In genomic region chr19:50402544-50403301, GRCh38 we compare ENCODE assay signal across 21 cellular contexts. TPM values are rescaled to one million over a fixed set of nuclear protein-coding genes. Genes with fewer than 3 reads are reported as not detected.
DNase-seq lines count a peak whose midpoint lies in the region; ATAC-seq, FAIRE-seq and TF ChIP-seq lines count a peak whose summit lies in the region.
"Had no signal": no experiment of that assay in that cellular context is flagged by ENCODE, and none has a peak within 500 bp of the region (broad histone marks: within the 10 kb centered on the region; RNA-seq: fewer than 3 reads in every experiment).

No MANE protein-coding gene starts in this region.

- H3K36me3 ChIP-seq in body of pancreas (replicated peaks in 1 of 2; ENCODE audit: insufficient read depth in 1 of 2, low read depth in 2 of 2) (no peaks in the 10 kb centered on the region), HepG2 (replicated peaks in 1 of 2; ENCODE audit: control insufficient read depth in 1 of 2, insufficient read depth in 2 of 2, low read length in 2 of 2) (peaks cover 12 to 16% of the 10 kb centered on the region in 2 experiments; a peak in 3 of 5 replicates), upper lobe of right lung (peaks cover 10% of the 10 kb centered on the region)

- no peaks in the 10 kb centered on the region for H3K9me3 ChIP-seq in body of pancreas
- H3K9me3 ChIP-seq in HepG2 (ENCODE audit: low read length) = no peaks in the 10 kb centered on the region
- no peaks in the 10 kb centered on the region for H3K9me3 ChIP-seq in upper lobe of right lung
- H3K9me3 ChIP-seq: BLaER1 treated with 17β-estradiol and CSF1 and Interleukin-3, amounts not matched to agents 10 nM and 100 nM had no signal

- H3K4me3 ChIP-seq in body of pancreas = no peak overlapping the region
- H3K4me3 ChIP-seq in HepG2 (replicated peaks in 1 of 3; ENCODE audit: insufficient read depth in 1 of 3, low read depth in 2 of 3, low read length in 3 of 3) = no peak overlapping the region
- H3K4me3 ChIP-seq in upper lobe of right lung = no peak overlapping the region
- H3K4me3 ChIP-seq: BLaER1 treated with 17β-estradiol and CSF1 and Interleukin-3, amounts not matched to agents 10 nM and 100 nM had no signal

- no peak overlapping the region for H3K4me3 Mint-ChIP-seq in activated CD8-positive, alpha-beta T cell treated with anti-CD3 and anti-CD28 coated beads, Interleukin-2, amount 10 ng/mL, durations not matched to agents 7 days and 5 days
- no peak overlapping the region for H3K4me3 Mint-ChIP-seq in activated CD8-positive, alpha-beta T cell treated with anti-CD3 and anti-CD28 coated beads for 36 hours
- no peak overlapping the region for H3K4me3 Mint-ChIP-seq in activated T-helper 17 cell treated with anti-CD3 and anti-CD28 coated beads, Interleukin-2, amount 50 U/mL, for 72 hours
- H3K4me3 Mint-ChIP-seq: B cell; CD8-positive, alpha-beta T cell had no signal

- WGBS in body of pancreas, 2 donors = 93 to 96% methylated on average over 8 to 40 of the region's 41 CpGs
- 94% methylated on average over 19 of the region's 41 CpGs for WGBS in HepG2 (ENCODE audit: low lambda C conversion rate)

- H3K4me2 ChIP-seq in HepG2 (ENCODE audit: low read depth, low read length) = no peak overlapping the region
- H3K4me2 ChIP-seq: BLaER1 treated with 17β-estradiol and CSF1 and Interleukin-3, amounts not matched to agents 10 nM and 100 nM had no signal

- CTCF ChIA-PET in activated CD8-positive, alpha-beta T cell treated with anti-CD3 and anti-CD28 coated beads, Interleukin-2, amount 10 ng/mL, durations not matched to agents 7 days and 5 days (lab: Charles Lee) = no interaction called here
- CTCF ChIA-PET in activated CD8-positive, alpha-beta T cell treated with anti-CD3 and anti-CD28 coated beads for 36 hours (lab: Charles Lee) = no interaction called here
- CTCF ChIA-PET in HepG2 (lab: Yijun Ruan, JAX; ENCODE audit: low intra/inter-chr PET ratio, low total read pairs) = no interaction called here

- no peak for TF ChIP-seq RAD21 in HepG2 (CRISPR knock-in tag; IDR thresholded peaks at IDR 0.05)

- no peak for TF ChIP-seq CTCF in activated CD8-positive, alpha-beta T cell treated with anti-CD3 and anti-CD28 coated beads for 36 hours (IDR thresholded peaks at IDR 0.05)
- TF ChIP-seq CTCF in body of pancreas (IDR thresholded peaks at IDR 0.05) (no peak), HepG2 (CRISPR knock-in tag; IDR thresholded peaks at IDR 0.05) (no peak), upper lobe of right lung (IDR thresholded peaks at IDR 0.05) (no peak)

- no peaks in the 10 kb centered on the region for H3K9me3 Mint-ChIP-seq in activated CD8-positive, alpha-beta T cell treated with anti-CD3 and anti-CD28 coated beads, Interleukin-2, amount 10 ng/mL, durations not matched to agents 7 days and 5 days (ENCODE audit: insufficient read depth)
- H3K9me3 Mint-ChIP-seq in activated CD8-positive, alpha-beta T cell treated with anti-CD3 and anti-CD28 coated beads for 36 hours = no peaks in the 10 kb centered on the region
- H3K9me3 Mint-ChIP-seq in activated T-helper 17 cell treated with anti-CD3 and anti-CD28 coated beads, Interleukin-2, amount 50 U/mL, for 72 hours = no peaks in the 10 kb centered on the region
- H3K9me3 Mint-ChIP-seq: CD8-positive, alpha-beta T cell had no signal

- no peaks in the 10 kb centered on the region for H3K4me1 Mint-ChIP-seq in activated CD8-positive, alpha-beta T cell treated with anti-CD3 and anti-CD28 coated beads, Interleukin-2, amount 10 ng/mL, durations not matched to agents 7 days and 5 days (ENCODE audit: low read depth)
- no peaks in the 10 kb centered on the region for H3K4me1 Mint-ChIP-seq in activated CD8-positive, alpha-beta T cell treated with anti-CD3 and anti-CD28 coated beads for 36 hours (ENCODE audit: low read depth)
- peaks cover 5% of the 10 kb centered on the region for H3K4me1 Mint-ChIP-seq in activated T-helper 17 cell treated with anti-CD3 and anti-CD28 coated beads, Interleukin-2, amount 50 U/mL, for 72 hours
- H3K4me1 Mint-ChIP-seq: B cell had no signal

- H3K4me1 ChIP-seq in body of pancreas (no peaks in the 10 kb centered on the region), HepG2 (ENCODE audit: insufficient read depth, low read length) (peaks cover 8% of the 10 kb centered on the region), upper lobe of right lung (no peaks in the 10 kb centered on the region)

- H3K27ac Mint-ChIP-seq in activated CD8-positive, alpha-beta T cell treated with anti-CD3 and anti-CD28 coated beads, Interleukin-2, amount 10 ng/mL, durations not matched to agents 7 days and 5 days = peak overlapping the region; percentile 33
- no peak overlapping the region for H3K27ac Mint-ChIP-seq in activated CD8-positive, alpha-beta T cell treated with anti-CD3 and anti-CD28 coated beads for 36 hours
- H3K27ac Mint-ChIP-seq in activated T-helper 17 cell treated with anti-CD3 and anti-CD28 coated beads, Interleukin-2, amount 50 U/mL, for 72 hours = no peak overlapping the region
- H3K27ac Mint-ChIP-seq: B cell; CD8-positive, alpha-beta T cell had no signal

- no peak for FAIRE-seq in HepG2 (lab: Jason Lieb, UNC)
- FAIRE-seq: G401.6, GM12891 had no signal

- POLR2A ChIA-PET in activated CD8-positive, alpha-beta T cell treated with anti-CD3 and anti-CD28 coated beads, Interleukin-2, amount 10 ng/mL, durations not matched to agents 7 days and 5 days (lab: Charles Lee) = no interaction called here
- POLR2A ChIA-PET in activated CD8-positive, alpha-beta T cell treated with anti-CD3 and anti-CD28 coated beads for 36 hours (lab: Charles Lee) = interaction anchor here (0.5 kb wide), 1 partner anchor 13 kb away, joined by 3 read pairs; no protein-coding TSS in a partner anchor
- POLR2A ChIA-PET in HepG2 (lab: Yijun Ruan, JAX) = no interaction called here

- TF ChIP-seq EP300 in HepG2 (IDR thresholded peaks at IDR 0.05; ENCODE audit: low read depth in 2 of 2, low read length in 2 of 2) (no peak), HepG2 (CRISPR knock-in tag; IDR thresholded peaks at IDR 0.05; ENCODE audit: borderline replicate concordance) (no peak)

- H3K36me3 Mint-ChIP-seq in activated CD8-positive, alpha-beta T cell treated with anti-CD3 and anti-CD28 coated beads, Interleukin-2, amount 10 ng/mL, durations not matched to agents 7 days and 5 days (ENCODE audit: low read depth) = peaks cover 36% of the 10 kb centered on the region
- peaks cover 35% of the 10 kb centered on the region for H3K36me3 Mint-ChIP-seq in activated CD8-positive, alpha-beta T cell treated with anti-CD3 and anti-CD28 coated beads for 36 hours (ENCODE audit: low read depth)
- peaks cover 65% of the 10 kb centered on the region for H3K36me3 Mint-ChIP-seq in activated T-helper 17 cell treated with anti-CD3 and anti-CD28 coated beads, Interleukin-2, amount 50 U/mL, for 72 hours (ENCODE audit: low read depth)

- in situ Hi-C loops in HepG2 (cut with HindIII; ENCODE audit: extremely low pct_ligation_motif_present, low pct_unique_long_range_greater_than_20kb) = no loop called here

- H3K9ac ChIP-seq in HepG2 (ENCODE audit: insufficient read depth, low read depth, low read length) = no peak overlapping the region
- H3K9ac ChIP-seq: BLaER1 treated with 17β-estradiol and CSF1 and Interleukin-3, amounts not matched to agents 10 nM and 100 nM had no signal

- no peak for ATAC-seq in activated CD8-positive, alpha-beta T cell treated with anti-CD3 and anti-CD28 coated beads, Interleukin-2, amount 10 ng/mL, durations not matched to agents 7 days and 5 days
- no peak for ATAC-seq in activated CD8-positive, alpha-beta T cell treated with anti-CD3 and anti-CD28 coated beads for 36 hours
- ATAC-seq in body of pancreas = peak; percentile 33
- ATAC-seq in HepG2 = no peak
- peak; percentile 5 for ATAC-seq in upper lobe of right lung
- no peak for ATAC-seq in GM21786 (IDR thresholded peaks at IDR 0.05; ENCODE audit: unreplicated experiment)
- ATAC-seq in GM18909 (IDR thresholded peaks at IDR 0.05; ENCODE audit: poor library complexity, unreplicated experiment) = no peak
- no peak for ATAC-seq in activated T-helper 17 cell treated with anti-CD3 and anti-CD28 coated beads, Interleukin-2, amount 50 U/mL, for 72 hours (replicated peaks)
- ATAC-seq: CD8-positive, alpha-beta T cell had no signal

- DNase-seq in activated CD8-positive, alpha-beta T cell treated with anti-CD3 and anti-CD28 coated beads, Interleukin-2, amount 10 ng/mL, durations not matched to agents 7 days and 5 days = no peak
- DNase-seq in activated CD8-positive, alpha-beta T cell treated with anti-CD3 and anti-CD28 coated beads for 36 hours = no peak
- DNase-seq in body of pancreas = no peak
- no peak for DNase-seq in HepG2 (ENCODE audit: low spot score)
- no peak for DNase-seq in upper lobe of right lung
- DNase-seq: 8988T; Calu3; CD8-positive, alpha-beta T cell; DMS 273 treated with DMSO at 0.1 percent for 48 hours; HCEC 1CT had no signal

- H4K20me1 ChIP-seq in HepG2 (ENCODE audit: insufficient read depth, low read length) = no peaks in the 10 kb centered on the region

- H3K27me3 Mint-ChIP-seq in activated CD8-positive, alpha-beta T cell treated with anti-CD3 and anti-CD28 coated beads, Interleukin-2, amount 10 ng/mL, durations not matched to agents 7 days and 5 days (ENCODE audit: low read depth) = no peaks in the 10 kb centered on the region
- H3K27me3 Mint-ChIP-seq in activated CD8-positive, alpha-beta T cell treated with anti-CD3 and anti-CD28 coated beads for 36 hours = no peaks in the 10 kb centered on the region
- H3K27me3 Mint-ChIP-seq in activated T-helper 17 cell treated with anti-CD3 and anti-CD28 coated beads, Interleukin-2, amount 50 U/mL, for 72 hours = no peaks in the 10 kb centered on the region
- H3K27me3 Mint-ChIP-seq: B cell had no signal

- no peak overlapping the region for H2AFZ ChIP-seq in HepG2 (ENCODE audit: low read length)

- H3K27ac ChIP-seq in body of pancreas (no peak overlapping the region), HepG2 (ENCODE audit: extremely low read length, insufficient read depth, low read length) (no peak overlapping the region), upper lobe of right lung (no peak overlapping the region)
- H3K27ac ChIP-seq: BLaER1 treated with 17β-estradiol and CSF1 and Interleukin-3, amounts not matched to agents 10 nM and 100 nM had no signal

- TF ChIP-seq POLR2A in body of pancreas (IDR thresholded peaks at IDR 0.05) (no peak), HepG2 (IDR thresholded peaks at IDR 0.05; ENCODE audit: insufficient read depth in 1 of 2, low read depth in 2 of 2, low read length in 2 of 2) (no peak)

- H3K27me3 ChIP-seq in body of pancreas = no peaks in the 10 kb centered on the region
- no peaks in the 10 kb centered on the region; a peak in 1 of 5 replicates for H3K27me3 ChIP-seq in HepG2 (ENCODE audit: control insufficient read depth in 1 of 2, insufficient read depth in 2 of 2, low read length in 2 of 2)
- H3K27me3 ChIP-seq in upper lobe of right lung = no peaks in the 10 kb centered on the region
- H3K27me3 ChIP-seq: BLaER1 treated with 17β-estradiol and CSF1 and Interleukin-3, amounts not matched to agents 10 nM and 100 nM had no signal

- H3K79me2 ChIP-seq in HepG2 (ENCODE audit: insufficient read depth, low read length) = peaks cover under 1% of the 10 kb centered on the region

- no TSS peak for BruUV-seq in HepG2 (replicated peaks; lab: Mats Ljungman, UMichigan)

- intact Hi-C loops in activated CD8-positive, alpha-beta T cell treated with anti-CD3 and anti-CD28 coated beads for 36 hours (cut with micrococcal nuclease) = no loop called here
- intact Hi-C loops in body of pancreas (cut with DNase I) = no loop called here
- intact Hi-C loops in HepG2 (cut with micrococcal nuclease; ENCODE audit: unreplicated experiment) = no loop called here
- intact Hi-C loops in upper lobe of right lung (cut with DNase I) = no loop called here

RNA-seq across cellular contexts. Expression of gene SPIB, which starts 16.0 kb away (rescaled TPM):
- total RNA-seq in activated CD8-positive, alpha-beta T cell treated with anti-CD3 and anti-CD28 coated beads, Interleukin-2, amount 10 ng/mL, durations not matched to agents 7 days and 5 days = under 1 TPM; 0.52 to 0.84 TPM
- 1 to 10 TPM in 1 of 2 experiments, under 1 TPM in 1; 0.68 to 1.5 TPM for total RNA-seq in activated CD8-positive, alpha-beta T cell treated with anti-CD3 and anti-CD28 coated beads for 36 hours
- 1 to 10 TPM in 1 of 2 donors, not detected in 1; 6.9 TPM for total RNA-seq in body of pancreas
- 0.04 TPM in 1 of 2 replicates, not detected in the other for total RNA-seq in HepG2 (2016; rRNA removed; fragmentation: Illumina TruSeq; extraction: Trizol)
- total RNA-seq in HepG2 (2016; cell fraction: cytosol; rRNA removed; fragmentation: Illumina TruSeq; extraction: Trizol; ENCODE audit: low read depth) = not detected in 2 replicates
- total RNA-seq in HepG2 (2016; cell fraction: insoluble cytoplasmic fraction; rRNA removed; fragmentation: Illumina TruSeq; extraction: Trizol) = 0.13 and 0.15 TPM in 2 replicates
- not detected in 2 replicates for total RNA-seq in HepG2 (2016; cell fraction: membrane; rRNA removed; fragmentation: Illumina TruSeq; extraction: Trizol)
- total RNA-seq in HepG2 (2016; cell fraction: nucleus; rRNA removed; fragmentation: Illumina TruSeq; extraction: Trizol) = not detected in 2 replicates
- 0.04 TPM in 1 of 2 replicates, not detected in the other for polyA plus RNA-seq in HepG2 (2011; rRNA removed)
- not detected in 2 replicates for polyA plus RNA-seq in HepG2 (2011; cell fraction: cytosol; rRNA removed)
- polyA plus RNA-seq in HepG2 (2011; cell fraction: nucleus; rRNA removed) = 0.21 TPM in 1 of 2 replicates, not detected in the other
- polyA plus RNA-seq in HepG2 (2012) = not detected in 2 replicates
- 0.10 TPM in 1 of 2 replicates, not detected in the other for polyA plus RNA-seq in HepG2 (2016; cell fraction: cytosol; fragmentation: Illumina TruSeq; extraction: Trizol; ENCODE audit: low read depth)
- not detected in 2 replicates for polyA plus RNA-seq in HepG2 (2016; cell fraction: insoluble cytoplasmic fraction; fragmentation: Illumina TruSeq; extraction: Trizol; ENCODE audit: low read depth)
- polyA plus RNA-seq in HepG2 (2016; cell fraction: membrane; fragmentation: Illumina TruSeq; extraction: Trizol; ENCODE audit: low read depth) = 0.07 TPM in 1 of 2 replicates, not detected in the other
- polyA plus RNA-seq in HepG2 (2016; cell fraction: nucleus; fragmentation: Illumina TruSeq; extraction: Trizol; ENCODE audit: insufficient read depth, low read depth) = 0.53 TPM in 1 of 2 replicates, not detected in the other
- polyA minus RNA-seq in HepG2 (2011; rRNA and poly(A)+ RNA removed; ENCODE audit: low replicate concordance) = 0.51 TPM in 1 of 2 replicates, not detected in the other
- not detected in 2 replicates for polyA minus RNA-seq in HepG2 (2011; cell fraction: cytosol; rRNA and poly(A)+ RNA removed)
- not detected in 2 replicates for polyA minus RNA-seq in HepG2 (2011; cell fraction: nucleus; rRNA and poly(A)+ RNA removed)
- total RNA-seq in upper lobe of right lung = 0.52 TPM
- 1 to 10 TPM; 1.9 to 2.4 TPM for total RNA-seq in activated T-helper 17 cell treated with anti-CD3 and anti-CD28 coated beads, Interleukin-2, amount 50 U/mL, for 72 hours
- total RNA-seq: HT-29 had no signal
- polyA plus RNA-seq: AG04450 had no signal

RNA-seq across cellular contexts. Expression of gene POLD1, which starts 18.6 kb away (rescaled TPM):
- total RNA-seq in activated CD8-positive, alpha-beta T cell treated with anti-CD3 and anti-CD28 coated beads, Interleukin-2, amount 10 ng/mL, durations not matched to agents 7 days and 5 days = 100 to 1,000 TPM; 163 to 181 TPM
- total RNA-seq in activated CD8-positive, alpha-beta T cell treated with anti-CD3 and anti-CD28 coated beads for 36 hours = 100 to 1,000 TPM; 214 to 215 TPM
- total RNA-seq in body of pancreas (10 to 100 TPM; 13.2 to 13.8 TPM), HepG2 (2016; rRNA removed; fragmentation: Illumina TruSeq; extraction: Trizol) (39.5 and 54.0 TPM in 2 replicates), upper lobe of right lung (34.4 TPM)
- 15.4 and 20.6 TPM in 2 replicates for total RNA-seq in HepG2 (2016; cell fraction: cytosol; rRNA removed; fragmentation: Illumina TruSeq; extraction: Trizol; ENCODE audit: low read depth)
- 36.3 and 68.3 TPM in 2 replicates for total RNA-seq in HepG2 (2016; cell fraction: insoluble cytoplasmic fraction; rRNA removed; fragmentation: Illumina TruSeq; extraction: Trizol)
- 13.4 and 21.6 TPM in 2 replicates for total RNA-seq in HepG2 (2016; cell fraction: membrane; rRNA removed; fragmentation: Illumina TruSeq; extraction: Trizol)
- 45.6 and 51.7 TPM in 2 replicates for total RNA-seq in HepG2 (2016; cell fraction: nucleus; rRNA removed; fragmentation: Illumina TruSeq; extraction: Trizol)
- 17.4 and 18.6 TPM in 2 replicates for polyA plus RNA-seq in HepG2 (2011; rRNA removed)
- 8.8 and 21.4 TPM in 2 replicates for polyA plus RNA-seq in HepG2 (2011; cell fraction: cytosol; rRNA removed)
- polyA plus RNA-seq in HepG2 (2011; cell fraction: nucleus; rRNA removed) = 130 and 225 TPM in 2 replicates
- polyA plus RNA-seq in HepG2 (2012) = 15.4 and 19.9 TPM in 2 replicates
- polyA plus RNA-seq in HepG2 (2016; cell fraction: cytosol; fragmentation: Illumina TruSeq; extraction: Trizol; ENCODE audit: low read depth) = 6.4 and 7.1 TPM in 2 replicates
- polyA plus RNA-seq in HepG2 (2016; cell fraction: insoluble cytoplasmic fraction; fragmentation: Illumina TruSeq; extraction: Trizol; ENCODE audit: low read depth) = 26.1 and 31.2 TPM in 2 replicates
- 9.7 and 12.0 TPM in 2 replicates for polyA plus RNA-seq in HepG2 (2016; cell fraction: membrane; fragmentation: Illumina TruSeq; extraction: Trizol; ENCODE audit: low read depth)
- 109 and 111 TPM in 2 replicates for polyA plus RNA-seq in HepG2 (2016; cell fraction: nucleus; fragmentation: Illumina TruSeq; extraction: Trizol; ENCODE audit: insufficient read depth, low read depth)
- polyA minus RNA-seq in HepG2 (2011; rRNA and poly(A)+ RNA removed; ENCODE audit: low replicate concordance) = 74.3 and 134 TPM in 2 replicates
- polyA minus RNA-seq in HepG2 (2011; cell fraction: cytosol; rRNA and poly(A)+ RNA removed) = 24.6 and 41.4 TPM in 2 replicates
- 12.1 and 19.6 TPM in 2 replicates for polyA minus RNA-seq in HepG2 (2011; cell fraction: nucleus; rRNA and poly(A)+ RNA removed)
- 100 to 1,000 TPM; 146 to 202 TPM for total RNA-seq in activated T-helper 17 cell treated with anti-CD3 and anti-CD28 coated beads, Interleukin-2, amount 50 U/mL, for 72 hours

RNA-seq across cellular contexts. Expression of gene NR1H2, which starts 26.5 kb away (rescaled TPM):
- 10 to 100 TPM; 56.4 to 64.1 TPM for total RNA-seq in activated CD8-positive, alpha-beta T cell treated with anti-CD3 and anti-CD28 coated beads, Interleukin-2, amount 10 ng/mL, durations not matched to agents 7 days and 5 days
- 10 to 100 TPM; 50.9 to 52.3 TPM for total RNA-seq in activated CD8-positive, alpha-beta T cell treated with anti-CD3 and anti-CD28 coated beads for 36 hours
- total RNA-seq in body of pancreas = 10 to 100 TPM; 43.2 to 50.1 TPM
- 11.7 and 13.5 TPM in 2 replicates for total RNA-seq in HepG2 (2016; rRNA removed; fragmentation: Illumina TruSeq; extraction: Trizol)
- total RNA-seq in HepG2 (2016; cell fraction: cytosol; rRNA removed; fragmentation: Illumina TruSeq; extraction: Trizol; ENCODE audit: low read depth) = 1.7 and 2.8 TPM in 2 replicates
- 11.7 and 13.1 TPM in 2 replicates for total RNA-seq in HepG2 (2016; cell fraction: insoluble cytoplasmic fraction; rRNA removed; fragmentation: Illumina TruSeq; extraction: Trizol)
- total RNA-seq in HepG2 (2016; cell fraction: membrane; rRNA removed; fragmentation: Illumina TruSeq; extraction: Trizol) = 5.8 and 8.2 TPM in 2 replicates
- 7.5 and 8.1 TPM in 2 replicates for total RNA-seq in HepG2 (2016; cell fraction: nucleus; rRNA removed; fragmentation: Illumina TruSeq; extraction: Trizol)
- 10.3 and 15.9 TPM in 2 replicates for polyA plus RNA-seq in HepG2 (2011; rRNA removed)
- 10.6 and 16.6 TPM in 2 replicates for polyA plus RNA-seq in HepG2 (2011; cell fraction: cytosol; rRNA removed)
- polyA plus RNA-seq in HepG2 (2011; cell fraction: nucleus; rRNA removed) = 35.4 and 44.9 TPM in 2 replicates
- 8.7 and 11.8 TPM in 2 replicates for polyA plus RNA-seq in HepG2 (2012)
- 1.6 and 2.2 TPM in 2 replicates for polyA plus RNA-seq in HepG2 (2016; cell fraction: cytosol; fragmentation: Illumina TruSeq; extraction: Trizol; ENCODE audit: low read depth)
- 12.2 and 13.2 TPM in 2 replicates for polyA plus RNA-seq in HepG2 (2016; cell fraction: insoluble cytoplasmic fraction; fragmentation: Illumina TruSeq; extraction: Trizol; ENCODE audit: low read depth)
- 4.7 and 5.2 TPM in 2 replicates for polyA plus RNA-seq in HepG2 (2016; cell fraction: membrane; fragmentation: Illumina TruSeq; extraction: Trizol; ENCODE audit: low read depth)
- polyA plus RNA-seq in HepG2 (2016; cell fraction: nucleus; fragmentation: Illumina TruSeq; extraction: Trizol; ENCODE audit: insufficient read depth, low read depth) = 17.3 and 19.8 TPM in 2 replicates
- polyA minus RNA-seq in HepG2 (2011; rRNA and poly(A)+ RNA removed; ENCODE audit: low replicate concordance) = 20.5 and 64.7 TPM in 2 replicates
- 7.3 and 8.6 TPM in 2 replicates for polyA minus RNA-seq in HepG2 (2011; cell fraction: cytosol; rRNA and poly(A)+ RNA removed)
- polyA minus RNA-seq in HepG2 (2011; cell fraction: nucleus; rRNA and poly(A)+ RNA removed) = 14.4 and 16.1 TPM in 2 replicates
- total RNA-seq in upper lobe of right lung = 101 TPM
- 10 to 100 TPM; 58.3 to 81.3 TPM for total RNA-seq in activated T-helper 17 cell treated with anti-CD3 and anti-CD28 coated beads, Interleukin-2, amount 50 U/mL, for 72 hours

RNA-seq across cellular contexts. Expression of gene MYBPC2, which starts 30.0 kb away (rescaled TPM):
- total RNA-seq in activated CD8-positive, alpha-beta T cell treated with anti-CD3 and anti-CD28 coated beads, Interleukin-2, amount 10 ng/mL, durations not matched to agents 7 days and 5 days = not detected
- under 1 TPM; 0.11 to 0.59 TPM for total RNA-seq in activated CD8-positive, alpha-beta T cell treated with anti-CD3 and anti-CD28 coated beads for 36 hours
- total RNA-seq in body of pancreas (not detected), HepG2 (2016; rRNA removed; fragmentation: Illumina TruSeq; extraction: Trizol) (0.67 TPM in 1 of 2 replicates, not detected in the other), upper lobe of right lung (0.12 TPM)
- total RNA-seq in HepG2 (2016; cell fraction: cytosol; rRNA removed; fragmentation: Illumina TruSeq; extraction: Trizol; ENCODE audit: low read depth) = not detected in 2 replicates
- total RNA-seq in HepG2 (2016; cell fraction: insoluble cytoplasmic fraction; rRNA removed; fragmentation: Illumina TruSeq; extraction: Trizol) = not detected in 2 replicates
- total RNA-seq in HepG2 (2016; cell fraction: membrane; rRNA removed; fragmentation: Illumina TruSeq; extraction: Trizol) = not detected in 2 replicates
- total RNA-seq in HepG2 (2016; cell fraction: nucleus; rRNA removed; fragmentation: Illumina TruSeq; extraction: Trizol) = not detected in 2 replicates
- polyA plus RNA-seq in HepG2 (2011; rRNA removed) = 0.01 TPM in 1 of 2 replicates, not detected in the other
- polyA plus RNA-seq in HepG2 (2011; cell fraction: cytosol; rRNA removed) = 0.01 and 0.03 TPM in 2 replicates
- 0.05 and 0.24 TPM in 2 replicates for polyA plus RNA-seq in HepG2 (2011; cell fraction: nucleus; rRNA removed)
- polyA plus RNA-seq in HepG2 (2012) = not detected in 2 replicates
- not detected in 2 replicates for polyA plus RNA-seq in HepG2 (2016; cell fraction: cytosol; fragmentation: Illumina TruSeq; extraction: Trizol; ENCODE audit: low read depth)
- not detected in 2 replicates for polyA plus RNA-seq in HepG2 (2016; cell fraction: insoluble cytoplasmic fraction; fragmentation: Illumina TruSeq; extraction: Trizol; ENCODE audit: low read depth)
- not detected in 2 replicates for polyA plus RNA-seq in HepG2 (2016; cell fraction: membrane; fragmentation: Illumina TruSeq; extraction: Trizol; ENCODE audit: low read depth)
- not detected in 2 replicates for polyA plus RNA-seq in HepG2 (2016; cell fraction: nucleus; fragmentation: Illumina TruSeq; extraction: Trizol; ENCODE audit: insufficient read depth, low read depth)
- not detected in 2 replicates for polyA minus RNA-seq in HepG2 (2011; rRNA and poly(A)+ RNA removed; ENCODE audit: low replicate concordance)
- polyA minus RNA-seq in HepG2 (2011; cell fraction: cytosol; rRNA and poly(A)+ RNA removed) = not detected in 2 replicates
- polyA minus RNA-seq in HepG2 (2011; cell fraction: nucleus; rRNA and poly(A)+ RNA removed) = not detected in 2 replicates
- total RNA-seq in activated T-helper 17 cell treated with anti-CD3 and anti-CD28 coated beads, Interleukin-2, amount 50 U/mL, for 72 hours = 1 to 10 TPM in 1 of 2 donors, under 1 TPM in 1; 0.28 to 4.6 TPM
- total RNA-seq: A673, Calu3, H4, HT-29 had no signal
- polyA plus RNA-seq: AG04450 had no signal

RNA-seq across cellular contexts. Expression of gene NAPSA, which starts 37.3 kb away (rescaled TPM):
- 1 to 10 TPM in 1 of 2 experiments, under 1 TPM in 1; 0.73 to 1.2 TPM for total RNA-seq in activated CD8-positive, alpha-beta T cell treated with anti-CD3 and anti-CD28 coated beads, Interleukin-2, amount 10 ng/mL, durations not matched to agents 7 days and 5 days
- total RNA-seq in activated CD8-positive, alpha-beta T cell treated with anti-CD3 and anti-CD28 coated beads for 36 hours = 10 to 100 TPM; 18.3 to 20.0 TPM
- 1 to 10 TPM; 1.8 to 2.3 TPM for total RNA-seq in body of pancreas
- total RNA-seq in HepG2 (2016; rRNA removed; fragmentation: Illumina TruSeq; extraction: Trizol) = not detected in 2 replicates
- total RNA-seq in HepG2 (2016; cell fraction: cytosol; rRNA removed; fragmentation: Illumina TruSeq; extraction: Trizol; ENCODE audit: low read depth) = not detected in 2 replicates
- not detected in 2 replicates for total RNA-seq in HepG2 (2016; cell fraction: insoluble cytoplasmic fraction; rRNA removed; fragmentation: Illumina TruSeq; extraction: Trizol)
- not detected in 2 replicates for total RNA-seq in HepG2 (2016; cell fraction: membrane; rRNA removed; fragmentation: Illumina TruSeq; extraction: Trizol)
- total RNA-seq in HepG2 (2016; cell fraction: nucleus; rRNA removed; fragmentation: Illumina TruSeq; extraction: Trizol) = not detected in 2 replicates
- not detected in 2 replicates for polyA plus RNA-seq in HepG2 (2011; rRNA removed)
- polyA plus RNA-seq in HepG2 (2011; cell fraction: cytosol; rRNA removed) = not detected in 2 replicates
- 0.10 and 0.14 TPM in 2 replicates for polyA plus RNA-seq in HepG2 (2011; cell fraction: nucleus; rRNA removed)
- 0.05 and 0.16 TPM in 2 replicates for polyA plus RNA-seq in HepG2 (2012)
- polyA plus RNA-seq in HepG2 (2016; cell fraction: cytosol; fragmentation: Illumina TruSeq; extraction: Trizol; ENCODE audit: low read depth) = not detected in 2 replicates
- polyA plus RNA-seq in HepG2 (2016; cell fraction: insoluble cytoplasmic fraction; fragmentation: Illumina TruSeq; extraction: Trizol; ENCODE audit: low read depth) = not detected in 2 replicates
- not detected in 2 replicates for polyA plus RNA-seq in HepG2 (2016; cell fraction: membrane; fragmentation: Illumina TruSeq; extraction: Trizol; ENCODE audit: low read depth)
- not detected in 2 replicates for polyA plus RNA-seq in HepG2 (2016; cell fraction: nucleus; fragmentation: Illumina TruSeq; extraction: Trizol; ENCODE audit: insufficient read depth, low read depth)
- not detected in 2 replicates for polyA minus RNA-seq in HepG2 (2011; rRNA and poly(A)+ RNA removed; ENCODE audit: low replicate concordance)
- not detected in 2 replicates for polyA minus RNA-seq in HepG2 (2011; cell fraction: cytosol; rRNA and poly(A)+ RNA removed)
- polyA minus RNA-seq in HepG2 (2011; cell fraction: nucleus; rRNA and poly(A)+ RNA removed) = not detected in 2 replicates
- total RNA-seq in upper lobe of right lung = 1,895 TPM
- 10 to 100 TPM; 54.6 to 86.0 TPM for total RNA-seq in activated T-helper 17 cell treated with anti-CD3 and anti-CD28 coated beads, Interleukin-2, amount 50 U/mL, for 72 hours

Comparison
In these comparisons a context has a peak if more than half of its experiments do, and no peak if none do; other contexts are left out.
1. ATAC-seq: peak in body of pancreas (single experiment) and upper lobe of right lung (single experiment); none in activated CD8-positive, alpha-beta T cell treated with anti-CD3 and anti-CD28 coated beads, Interleukin-2, amount 10 ng/mL, durations not matched to agents 7 days and 5 days (single experiment), activated CD8-positive, alpha-beta T cell treated with anti-CD3 and anti-CD28 coated beads for 36 hours (single experiment), HepG2 (single experiment), GM21786 (single experiment), GM18909 (single experiment) and activated T-helper 17 cell treated with anti-CD3 and anti-CD28 coated beads, Interleukin-2, amount 50 U/mL, for 72 hours (single experiment).